Comparison of ENCODE assay signal across 6 cellular contexts in genomic region chr1:149064611-149065010, GRCh38. TPM values are rescaled to one million over a fixed set of nuclear protein-coding genes. Genes with fewer than 3 reads are reported as not detected.
A peak's percentile ranks its signal among the peaks of the same experiment; 100 is the strongest.
DNase-seq lines count a peak whose midpoint lies in the region; ATAC-seq, FAIRE-seq and TF ChIP-seq lines count a peak whose summit lies in the region.
"Not testable (repeated sequence)": the region's sequence is repeated elsewhere in the genome, so short reads cannot be mapped to it uniquely, and the experiment has no call there.

No MANE protein-coding gene starts in this region.

- not testable (repeated sequence) for H3K36me3 ChIP-seq in KMS-11 (ENCODE audit: insufficient read depth); OCI-LY7 (ENCODE audit: insufficient read depth, low read length); K562 (ENCODE audit: control insufficient read depth, insufficient read depth, low read length); trophoblast cell (ENCODE audit: control insufficient read depth in 1 of 2, insufficient read depth in 2 of 2, low read length in 2 of 2)

- H3K4me1 Mint-ChIP-seq in activated CD4-positive, alpha-beta T cell treated with anti-CD3 and anti-CD28 coated beads, Interleukin-2, amount 10 ng/mL, durations not matched to agents 7 days and 5 days; stimulated activated memory B cell treated with anti-CD40 and anti-IgM and Interleukin-4, amounts not matched to agents 10 μg/mL and 1 μg/mL and 100 μg/mL, for 72 hours: not testable (repeated sequence)

- not testable (repeated sequence) for H2BK120ac ChIP-seq in trophoblast cell (ENCODE audit: insufficient read depth, low read length, poor library complexity)

- not testable (repeated sequence) for H4K20me1 ChIP-seq in KMS-11 (ENCODE audit: insufficient read depth); OCI-LY7 (ENCODE audit: insufficient read depth, low read length); K562 (replicated peaks; ENCODE audit: control insufficient read depth, insufficient read depth, low read length)

- not testable (repeated sequence) for H3K9me3 ChIP-seq in OCI-LY7 (ENCODE audit: low read length); K562 (replicated peaks; ENCODE audit: control insufficient read depth, insufficient read depth, low read depth, low read length); trophoblast cell (ENCODE audit: insufficient read depth, low read depth, low read length)

- not testable (repeated sequence) for H3K9me1 ChIP-seq in K562 (ENCODE audit: control insufficient read depth, insufficient read depth, low read length)

- TF ChIP-seq RAD21 in K562 (CRISPR knock-in tag; conservative IDR thresholded peaks at IDR 0.05 in 1 of 2, IDR thresholded peaks at IDR 0.05 in 1 of 2): not testable (repeated sequence)

- not testable (repeated sequence) for H2BK5ac ChIP-seq in trophoblast cell (ENCODE audit: low read depth, low read length, poor library complexity)

- DNase-seq in OCI-LY7 (ENCODE audit: low spot score); activated CD4-positive, alpha-beta T cell treated with anti-CD3 and anti-CD28 coated beads, Interleukin-2, amount 10 ng/mL, durations not matched to agents 7 days and 5 days; K562 (ENCODE audit: extremely low read depth in 1 of 4, low spot score in 3 of 4): not testable (repeated sequence)
- DNase-seq in trophoblast cell: peak; percentile 0 to 57

- H3K27me3 Mint-ChIP-seq in activated CD4-positive, alpha-beta T cell treated with anti-CD3 and anti-CD28 coated beads, Interleukin-2, amount 10 ng/mL, durations not matched to agents 7 days and 5 days; stimulated activated memory B cell treated with anti-CD40 and anti-IgM and Interleukin-4, amounts not matched to agents 10 μg/mL and 1 μg/mL and 100 μg/mL, for 72 hours: not testable (repeated sequence)

- peaks cover 10% of the 10 kb centered on the region for H3K36me3 Mint-ChIP-seq in activated CD4-positive, alpha-beta T cell treated with anti-CD3 and anti-CD28 coated beads, Interleukin-2, amount 10 ng/mL, durations not matched to agents 7 days and 5 days (ENCODE audit: low read depth)
- H3K36me3 Mint-ChIP-seq in stimulated activated memory B cell treated with anti-CD40 and anti-IgM and Interleukin-4, amounts not matched to agents 10 μg/mL and 1 μg/mL and 100 μg/mL, for 72 hours: peaks cover 18% of the 10 kb centered on the region

- TF ChIP-seq POLR2A in K562 (conservative IDR thresholded peaks at IDR 0.05): not testable (repeated sequence)

- not testable (repeated sequence) for FAIRE-seq in K562 (lab: Jason Lieb, UNC)

- H4K12ac ChIP-seq in trophoblast cell (ENCODE audit: low read depth, low read length): not testable (repeated sequence)

- not testable (repeated sequence) for H3K79me2 ChIP-seq in KMS-11 (ENCODE audit: insufficient read depth, low read depth); OCI-LY7 (ENCODE audit: insufficient read depth, low read depth, low read length); K562 (ENCODE audit: control insufficient read depth, insufficient read depth, low read length); trophoblast cell (ENCODE audit: control insufficient read depth, insufficient read depth, low read length, poor library complexity)

- not testable (repeated sequence) for H2AK5ac ChIP-seq in trophoblast cell (ENCODE audit: low read length)

- H3K23ac ChIP-seq in trophoblast cell (ENCODE audit: low read length): not testable (repeated sequence)

- not testable (repeated sequence) for H2AFZ ChIP-seq in KMS-11 (ENCODE audit: low read depth); OCI-LY7 (ENCODE audit: low read length); K562 (ENCODE audit: low read depth, low read length); trophoblast cell (ENCODE audit: insufficient read depth, low read length, poor library complexity)

- H3K79me1 ChIP-seq in trophoblast cell (ENCODE audit: low read length): not testable (repeated sequence)

- not testable (repeated sequence) for H3K4me1 ChIP-seq in KMS-11 (ENCODE audit: low read depth, poor library complexity, severe bottlenecking); OCI-LY7 (ENCODE audit: insufficient read depth, low read length, poor library complexity, severe bottlenecking); K562 (replicated peaks in 1 of 2; ENCODE audit: control insufficient read depth in 2 of 2, insufficient read depth in 2 of 2, low read length in 2 of 2); trophoblast cell (ENCODE audit: control insufficient read depth in 1 of 2, insufficient read depth in 2 of 2, low read length in 2 of 2)

- TF ChIP-seq CTCF in KMS-11 (conservative IDR thresholded peaks at IDR 0.05; ENCODE audit: low read depth, low read length); OCI-LY7 (conservative IDR thresholded peaks at IDR 0.05; ENCODE audit: low read length); K562 (IDR thresholded peaks at IDR 0.05 in 2 of 3, conservative IDR thresholded peaks at IDR 0.05 in 1 of 3; ENCODE audit: insufficient read depth in 2 of 3, low read depth in 1 of 3, low read length in 3 of 3): not testable (repeated sequence)

- not testable (repeated sequence) for H3K9me3 Mint-ChIP-seq in activated CD4-positive, alpha-beta T cell treated with anti-CD3 and anti-CD28 coated beads, Interleukin-2, amount 10 ng/mL, durations not matched to agents 7 days and 5 days; stimulated activated memory B cell treated with anti-CD40 and anti-IgM and Interleukin-4, amounts not matched to agents 10 μg/mL and 1 μg/mL and 100 μg/mL, for 72 hours

- not testable (repeated sequence) for ATAC-seq in K562; stimulated activated memory B cell treated with anti-CD40 and anti-IgM and Interleukin-4, amounts not matched to agents 10 μg/mL and 1 μg/mL and 100 μg/mL, for 72 hours

- H3K27ac Mint-ChIP-seq in activated CD4-positive, alpha-beta T cell treated with anti-CD3 and anti-CD28 coated beads, Interleukin-2, amount 10 ng/mL, durations not matched to agents 7 days and 5 days: peak overlapping the region; percentile 36
- not testable (repeated sequence) for H3K27ac Mint-ChIP-seq in stimulated activated memory B cell treated with anti-CD40 and anti-IgM and Interleukin-4, amounts not matched to agents 10 μg/mL and 1 μg/mL and 100 μg/mL, for 72 hours

- 0 out of 2 replicates have a peak overlapping the region, but pooled peaks have one; percentile 5 for H3K4me2 ChIP-seq in KMS-11
- H3K4me2 ChIP-seq in OCI-LY7 (ENCODE audit: low read length); K562 (ENCODE audit: insufficient read depth, low read length); trophoblast cell (ENCODE audit: low read length): not testable (repeated sequence)

- TSS peak; percentile 35 for BruUV-seq in OCI-LY7 (replicated peaks; lab: Mats Ljungman, UMichigan)
- TSS peak; percentile 41 for BruUV-seq in K562 (replicated peaks; lab: Mats Ljungman, UMichigan)

- not testable (repeated sequence) for H3K9me2 ChIP-seq in OCI-LY7 (ENCODE audit: insufficient read depth, low read length)

- POLR2A ChIA-PET in OCI-LY7 (lab: Charles Lee); activated CD4-positive, alpha-beta T cell treated with anti-CD3 and anti-CD28 coated beads, Interleukin-2, amount 10 ng/mL, durations not matched to agents 7 days and 5 days (lab: Charles Lee); K562 (lab: Yijun Ruan, JAX): not testable (repeated sequence)

- H3K18ac ChIP-seq in trophoblast cell (ENCODE audit: low read length): not testable (repeated sequence)

- H4K8ac ChIP-seq in trophoblast cell (ENCODE audit: low read depth, low read length): not testable (repeated sequence)

- in situ Hi-C loops in K562 (cut with MboI): not testable (repeated sequence)

- not testable (repeated sequence) for H3K4me3 Mint-ChIP-seq in activated CD4-positive, alpha-beta T cell treated with anti-CD3 and anti-CD28 coated beads, Interleukin-2, amount 10 ng/mL, durations not matched to agents 7 days and 5 days
- H3K4me3 Mint-ChIP-seq in stimulated activated memory B cell treated with anti-CD40 and anti-IgM and Interleukin-4, amounts not matched to agents 10 μg/mL and 1 μg/mL and 100 μg/mL, for 72 hours: peak overlapping the region; percentile 18

- not testable (repeated sequence) for H3K27me3 ChIP-seq in KMS-11 (ENCODE audit: insufficient read depth, low read depth); K562 (ENCODE audit: control insufficient read depth in 2 of 2, insufficient read depth in 2 of 2, low read length in 2 of 2); trophoblast cell (ENCODE audit: insufficient read depth, low read length)

- not testable (repeated sequence) for H3K27ac ChIP-seq in KMS-11; OCI-LY7 (ENCODE audit: low read depth, low read length, poor library complexity, severe bottlenecking); K562 (ENCODE audit: extremely low read depth, low read depth, low read length); trophoblast cell (ENCODE audit: low read depth, low read length)

- H3K4ac ChIP-seq in trophoblast cell (ENCODE audit: low read depth, low read length): not testable (repeated sequence)

- H3K14ac ChIP-seq in trophoblast cell (ENCODE audit: low read length): not testable (repeated sequence)

- not testable (repeated sequence) for H2BK12ac ChIP-seq in trophoblast cell (ENCODE audit: low read length)

- CTCF ChIA-PET in OCI-LY7 (lab: Charles Lee; ENCODE audit: unreplicated experiment); activated CD4-positive, alpha-beta T cell treated with anti-CD3 and anti-CD28 coated beads, Interleukin-2, amount 10 ng/mL, durations not matched to agents 7 days and 5 days (lab: Charles Lee); K562 (lab: Yijun Ruan, JAX; ENCODE audit: low intra/inter-chr PET ratio): not testable (repeated sequence)

- not testable (repeated sequence) for TF ChIP-seq EP300 in K562 (IDR thresholded peaks at IDR 0.05; ENCODE audit: low read length)

- not testable (repeated sequence) for H4K91ac ChIP-seq in trophoblast cell (ENCODE audit: low read depth, low read length)

- 49% methylated on average over 3 of the region's 3 CpGs for WGBS in K562 (ENCODE audit: insufficient coverage, low coverage, missing lambda C conversion rate)
- no CpG with 5 or more reads among the region's 3 CpGs for WGBS in trophoblast cell (ENCODE audit: extremely low coverage, insufficient coverage, insufficient read length)

- H3K9ac ChIP-seq in KMS-11; K562 (ENCODE audit: insufficient read depth in 1 of 2, low read depth in 2 of 2, low read length in 2 of 2); trophoblast cell (ENCODE audit: low read length): not testable (repeated sequence)

- not testable (repeated sequence) for H3K4me3 ChIP-seq in KMS-11 (IDR thresholded peaks at IDR 0.05; ENCODE audit: insufficient read depth, low read depth, low read length); OCI-LY7 (ENCODE audit: low read depth, low read length, poor library complexity, severe bottlenecking); K562; trophoblast cell (ENCODE audit: low read depth, low read length)

- intact Hi-C loops in OCI-LY7 (cut with micrococcal nuclease; ENCODE audit: unreplicated experiment); K562 (cut with micrococcal nuclease): not testable (repeated sequence)

RNA-seq across cellular contexts. Expression of gene NBPF9, which starts 38.7 kb away (rescaled TPM):
- total RNA-seq in OCI-LY7 (2014; rRNA removed; shearing (Covaris generic)): 23.9 and 24.3 TPM in 2 replicates
- 33.8 and 36.9 TPM in 2 replicates for total RNA-seq in OCI-LY7 (2022)
- 10 to 100 TPM; 26.6 to 28.4 TPM for total RNA-seq in activated CD4-positive, alpha-beta T cell treated with anti-CD3 and anti-CD28 coated beads, Interleukin-2, amount 10 ng/mL, durations not matched to agents 7 days and 5 days
- 32.5 and 51.2 TPM in 2 replicates for total RNA-seq in K562 (2011; cell fraction: chromatin; rRNA removed; ENCODE audit: low replicate concordance)
- 13.7 and 17.5 TPM in 2 replicates for total RNA-seq in K562 (2011; cell fraction: nucleolus; rRNA removed)
- 26.5 and 36.9 TPM in 2 replicates for total RNA-seq in K562 (2011; cell fraction: nucleoplasm; rRNA removed)
- total RNA-seq in K562 (2014; rRNA removed): 3.6 and 3.7 TPM in 2 replicates
- 6.1 and 6.7 TPM in 2 replicates for total RNA-seq in K562 (2014; rRNA removed; fragmentation: Illumina TruSeq; extraction: Trizol)
- 6.9 TPM in 2 replicates for total RNA-seq in K562 (2015; rRNA removed; fragmentation: Illumina TruSeq; extraction: Trizol)
- total RNA-seq in K562 (2021): 5.2 and 6.8 TPM in 2 replicates
- polyA plus RNA-seq in K562 (2011; rRNA removed): 8.1 and 8.5 TPM in 2 replicates
- polyA plus RNA-seq in K562 (2011; cell fraction: cytosol; rRNA removed): 3.1 and 5.0 TPM in 2 replicates
- polyA plus RNA-seq in K562 (2011; cell fraction: nucleus; rRNA removed): 25.0 and 25.4 TPM in 2 replicates
- polyA plus RNA-seq in K562 (2012): 5.6 and 9.4 TPM in 2 replicates
- 4.6 and 6.7 TPM in 2 replicates for polyA plus RNA-seq in K562 (2014; fragmentation: Illumina TruSeq; extraction: Trizol)
- polyA plus RNA-seq in K562 (2014; fragmentation: Nextera tagmentation; extraction: Ambion mirVana): 1 to 10 TPM; 1.3 to 1.9 TPM
- 4.8 and 5.4 TPM in 2 replicates for polyA plus RNA-seq in K562 (2014; rRNA removed)
- 13.9 and 14.2 TPM in 2 replicates for polyA minus RNA-seq in K562 (2011; rRNA and poly(A)+ RNA removed)
- polyA minus RNA-seq in K562 (2011; cell fraction: cytosol; rRNA and poly(A)+ RNA removed): 3.6 and 4.2 TPM in 2 replicates
- polyA minus RNA-seq in K562 (2011; cell fraction: nucleus; rRNA and poly(A)+ RNA removed): 12.3 and 17.7 TPM in 2 replicates
- polyA plus RNA-seq in trophoblast cell (2013): 6.8 and 6.9 TPM in 2 replicates
